7 cellular contexts compared by ENCODE assay signal in genomic region chr5:28880936-28881335, GRCh38.
"Had no signal": no experiment of that assay in that cellular context is flagged by ENCODE, and none has a peak within 500 bp of the region (broad histone marks: within the 10 kb centered on the region; RNA-seq: fewer than 3 reads in every experiment).

No MANE protein-coding gene starts in this region.

- H3K27ac ChIP-seq: GM23248 had no signal

- DNase-seq: GM23248, GOT3, H7, HFFc6, IMR-90, Kasumi-1, KG1 had no signal
